In genomic region chr6:52284460-52285173, GRCh38 we compare ENCODE assay signal across 1 cellular context.
TF ChIP-seq lines count a peak whose summit lies in the region.

TSS of gene MCM3 (minus strand) at chr6:52284742. CDS start at chr6:52284674, 68 bp downstream.

TF ChIP-seq in GM23338, 12 proteins besides CTCF, POLR2A, EP300 and RAD21 (continued from another document):
- peak; percentile 77; the same call in 1 of the 2 replicates for TF ChIP-seq ETS1 (IDR thresholded peaks at IDR 0.05)
- no peak for TF ChIP-seq EZH2phosphoT487 (IDR thresholded peaks at IDR 0.05; ENCODE audit: unreplicated experiment)
- no peak for TF ChIP-seq STAT1 (IDR thresholded peaks at IDR 0.05; ENCODE audit: unreplicated experiment)
- peak; percentile 89 for TF ChIP-seq POLR2AphosphoS5 (IDR thresholded peaks at IDR 0.05; ENCODE audit: low read depth)
- no peak for TF ChIP-seq REST (IDR thresholded peaks at IDR 0.05; ENCODE audit: unreplicated experiment)
- TF ChIP-seq ZNF114 (CRISPR knock-in tag; IDR thresholded peaks at IDR 0.05): no peak
- no peak for TF ChIP-seq NANOG (IDR thresholded peaks at IDR 0.05; ENCODE audit: borderline replicate concordance)
